ENCODE assay signal across 8 cellular contexts in genomic region chr2:177165731-177166711, GRCh38. TPM values are rescaled to one million over a fixed set of nuclear protein-coding genes. Genes with fewer than 3 reads are reported as not detected.
A peak's percentile ranks its signal among the peaks of the same experiment; 100 is the strongest.
DNase-seq lines count a peak whose midpoint lies in the region; ATAC-seq, FAIRE-seq and TF ChIP-seq lines count a peak whose summit lies in the region.

No MANE protein-coding gene starts in this region.

- peak overlapping the region; percentile 79 for H3K9ac ChIP-seq in OCI-LY3 (ENCODE audit: low read length)

- H3K79me2 ChIP-seq in OCI-LY3 (ENCODE audit: low read length), result no peaks in the 10 kb centered on the region

- FAIRE-seq in frontal cortex (lab: Jason Lieb, UNC), result no peak

- H4K20me1 ChIP-seq in OCI-LY3 (ENCODE audit: insufficient read depth, low read length), result no peaks in the 10 kb centered on the region

- H3K36me3 ChIP-seq in OCI-LY3 (replicated peaks; ENCODE audit: low read depth, low read length) (no peaks in the 10 kb centered on the region), mesodermal cell (ENCODE audit: control insufficient read depth, insufficient read depth, low read length) (no peaks in the 10 kb centered on the region), vagina (no peaks in the 10 kb centered on the region)

- peak; percentile 35 for DNase-seq in Ammon's horn (ENCODE audit: low spot score)
- no peak for DNase-seq in coronary artery (ENCODE audit: low spot score)
- no peak for DNase-seq in vagina (ENCODE audit: extremely low spot score in 2 of 2)
- DNase-seq in frontal cortex (ENCODE audit: low spot score in 2 of 2), result no peak

- H2AFZ ChIP-seq in OCI-LY3 (ENCODE audit: low read depth, low read length), result 0 out of 2 replicates have a peak overlapping the region, but pooled peaks have one; percentile 99

- H3K4me1 ChIP-seq in OCI-LY3 (ENCODE audit: low read length) (peaks cover 46% of the 10 kb centered on the region), mesodermal cell (ENCODE audit: control insufficient read depth, insufficient read depth, low read length, poor library complexity, severe bottlenecking) (peaks cover 49% of the 10 kb centered on the region), vagina (peaks cover 54% of the 10 kb centered on the region)

- WGBS in mesodermal cell (ENCODE audit: insufficient coverage in 2 of 2), 2 experiments, result 93% methylated on average over 4 to 6 of the region's 8 CpGs

- H3K27me3 ChIP-seq in OCI-LY3 (ENCODE audit: low read depth, low read length) (peaks cover 6% of the 10 kb centered on the region; the same call in 1 of the 2 replicates), vagina (no peaks in the 10 kb centered on the region)

- H3K4me3 ChIP-seq in OCI-LY3 (ENCODE audit: low read length), result peak overlapping the region; percentile 83
- H3K4me3 ChIP-seq in coronary artery, result peak overlapping the region; percentile 57
- no peak overlapping the region for H3K4me3 ChIP-seq in mesodermal cell (ENCODE audit: extremely low read depth, insufficient read depth, low read length, poor library complexity, severe bottlenecking)
- peak overlapping the region; percentile 24 to 41 for H3K4me3 ChIP-seq in vagina

- H3K4me2 ChIP-seq in OCI-LY3 (ENCODE audit: low read length), result peak overlapping the region; percentile 95

- ATAC-seq in GM18858 (IDR thresholded peaks at IDR 0.05; ENCODE audit: unreplicated experiment) (peak; percentile 52), HG02981 (IDR thresholded peaks at IDR 0.05; ENCODE audit: unreplicated experiment) (peak; percentile 46)

- TF ChIP-seq CTCF in OCI-LY3 (IDR thresholded peaks at IDR 0.05; ENCODE audit: low read depth, low read length) (no peak), coronary artery (IDR thresholded peaks at IDR 0.05) (no peak), vagina (IDR thresholded peaks at IDR 0.05) (no peak)

- TF ChIP-seq POLR2A in vagina (IDR thresholded peaks at IDR 0.05), result no peak

- H3K27ac ChIP-seq in OCI-LY3 (ENCODE audit: low read length) (peak overlapping the region; percentile 58), coronary artery (peak overlapping the region; percentile 81 to 83), mesodermal cell (ENCODE audit: low read depth, low read length, severe bottlenecking) (peak overlapping the region; percentile 90), vagina (peak overlapping the region; percentile 93)

- intact Hi-C loops in vagina (cut with DNase I), result loop anchor here (2.0 to 10.0 kb wide), 3 partner anchors 96 to 589 kb away; partner anchors contain the start of gene NFE2L2

- H3K9me3 ChIP-seq in OCI-LY3 (ENCODE audit: insufficient read depth, low read length) (no peaks in the 10 kb centered on the region), mesodermal cell (ENCODE audit: control insufficient read depth, low read length) (no peaks in the 10 kb centered on the region), vagina (no peaks in the 10 kb centered on the region)

RNA-seq across cellular contexts. Expression of gene HNRNPA3, which starts 46.6 kb away (rescaled TPM):
- 280 TPM for polyA plus RNA-seq in mesodermal cell (2013, experiment 1 of 2)
- 290 TPM for polyA plus RNA-seq in mesodermal cell (2013, experiment 2 of 2)
- total RNA-seq in vagina, result 77.8 TPM
- 63.2 TPM for total RNA-seq in frontal cortex
